Comparison of ENCODE assay signal across 1 cellular context in the genomic region with DNA sequence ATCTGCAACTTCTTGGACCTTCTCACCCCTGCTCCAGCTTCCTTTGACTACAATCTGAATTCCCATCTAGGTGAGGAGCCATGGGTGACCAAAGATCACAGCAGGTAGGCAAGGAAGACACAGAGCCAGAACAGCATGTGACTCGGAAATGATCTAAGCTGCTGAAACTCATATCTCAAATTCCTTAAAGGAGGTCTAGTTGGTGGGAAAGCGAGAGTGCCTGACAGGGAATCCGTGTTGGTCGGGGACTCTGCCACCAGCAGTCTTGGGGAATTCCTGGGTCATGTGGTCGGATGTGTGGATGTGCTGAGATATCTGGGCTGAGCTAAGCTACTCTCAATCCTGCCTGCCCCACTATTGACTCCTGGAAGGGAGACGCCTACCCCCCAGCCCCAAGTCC.
TF ChIP-seq lines count a peak whose summit lies in the region.

No MANE protein-coding gene starts in this region.

TF ChIP-seq in endothelial cell of umbilical vein, 7 proteins besides CTCF, POLR2A, EP300 and RAD21:
- TF ChIP-seq FOS (IDR thresholded peaks at IDR 0.05; ENCODE audit: borderline replicate concordance, insufficient read depth, low read length) (no peak), GATA2 (IDR thresholded peaks at IDR 0.05; ENCODE audit: insufficient read depth, insufficient read length, low read depth, low read length) (no peak), EZH2 (IDR thresholded peaks at IDR 0.05; ENCODE audit: borderline replicate concordance, low read depth, low read length, severe bottlenecking) (no peak), MYC (IDR thresholded peaks at IDR 0.05; ENCODE audit: low read depth, low read length) (no peak), JUN (IDR thresholded peaks at IDR 0.05; ENCODE audit: borderline replicate concordance, insufficient read depth, insufficient read length, low read depth) (no peak)
- TF ChIP-seq, protein P1, sequence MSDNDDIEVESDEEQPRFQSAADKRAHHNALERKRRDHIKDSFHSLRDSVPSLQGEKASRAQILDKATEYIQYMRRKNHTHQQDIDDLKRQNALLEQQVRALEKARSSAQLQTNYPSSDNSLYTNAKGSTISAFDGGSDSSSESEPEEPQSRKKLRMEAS (IDR thresholded peaks at IDR 0.05; ENCODE audit: insufficient read depth, insufficient read length), result no peak
